1 cellular context compared by ENCODE assay signal in genomic region chr10:974038-974784, GRCh38.
TF ChIP-seq lines count a peak whose summit lies in the region.

No MANE protein-coding gene starts in this region.

TF ChIP-seq in GM23338, 12 proteins besides CTCF, POLR2A, EP300 and RAD21 (continued from another document):
- TF ChIP-seq, protein P1, sequence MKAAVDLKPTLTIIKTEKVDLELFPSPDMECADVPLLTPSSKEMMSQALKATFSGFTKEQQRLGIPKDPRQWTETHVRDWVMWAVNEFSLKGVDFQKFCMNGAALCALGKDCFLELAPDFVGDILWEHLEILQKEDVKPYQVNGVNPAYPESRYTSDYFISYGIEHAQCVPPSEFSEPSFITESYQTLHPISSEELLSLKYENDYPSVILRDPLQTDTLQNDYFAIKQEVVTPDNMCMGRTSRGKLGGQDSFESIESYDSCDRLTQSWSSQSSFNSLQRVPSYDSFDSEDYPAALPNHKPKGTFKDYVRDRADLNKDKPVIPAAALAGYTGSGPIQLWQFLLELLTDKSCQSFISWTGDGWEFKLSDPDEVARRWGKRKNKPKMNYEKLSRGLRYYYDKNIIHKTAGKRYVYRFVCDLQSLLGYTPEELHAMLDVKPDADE (IDR thresholded peaks at IDR 0.05): no peak
- no peak for TF ChIP-seq REST (IDR thresholded peaks at IDR 0.05; ENCODE audit: unreplicated experiment)
- TF ChIP-seq CREB1 (CRISPR knock-in tag; IDR thresholded peaks at IDR 0.05; ENCODE audit: low read depth): no peak
- no peak for TF ChIP-seq ZNF114 (CRISPR knock-in tag; IDR thresholded peaks at IDR 0.05)
- no peak for TF ChIP-seq ZNF331 (CRISPR knock-in tag; IDR thresholded peaks at IDR 0.05; ENCODE audit: low read depth)
- no peak for TF ChIP-seq POLR2AphosphoS5 (IDR thresholded peaks at IDR 0.05; ENCODE audit: low read depth)
- no peak for TF ChIP-seq EZH2phosphoT487 (IDR thresholded peaks at IDR 0.05; ENCODE audit: unreplicated experiment)
